Comparison of ENCODE assay signal across 1 cellular context in genomic region chr4:609400-610050, GRCh38.
TF ChIP-seq lines count a peak whose summit lies in the region.

No MANE protein-coding gene starts in this region.

TF ChIP-seq in GM23338, 12 proteins besides CTCF, POLR2A, EP300 and RAD21 (continued from another document):
- no peak for TF ChIP-seq ETS1 (IDR thresholded peaks at IDR 0.05)
